Comparison of ENCODE assay signal across 28 cellular contexts in the genomic region with DNA sequence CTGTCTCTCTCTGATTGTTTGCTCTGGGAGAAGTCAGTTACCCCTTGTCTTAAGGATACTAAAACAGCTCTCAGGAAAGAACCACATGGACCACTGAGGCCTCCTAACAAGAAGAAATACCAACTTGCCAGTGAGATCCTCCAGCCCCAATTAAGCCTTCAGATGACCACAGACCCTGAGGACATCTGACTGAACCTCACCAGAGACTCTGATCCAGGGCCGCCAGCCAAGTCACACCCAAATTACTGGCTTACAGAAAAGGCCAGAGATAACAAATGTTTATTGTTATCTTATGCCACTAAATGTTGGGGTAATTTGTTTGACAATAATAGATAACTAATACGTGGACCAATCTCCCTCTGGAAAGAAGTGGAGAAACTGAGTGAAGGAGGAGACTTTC.
"Had no signal": no experiment of that assay in that cellular context is flagged by ENCODE, and none has a peak within 500 bp of the region (broad histone marks: within the 10 kb centered on the region; RNA-seq: fewer than 3 reads in every experiment).

No MANE protein-coding gene starts in this region.

- H3K27me3 Mint-ChIP-seq: progenitor cell of endocrine pancreas; stimulated activated memory B cell treated with anti-CD40 and anti-IgM and Interleukin-4, amounts not matched to agents 10 μg/mL and 1 μg/mL and 100 μg/mL, for 72 hours; type B pancreatic cell had no signal

- H3K36me3 Mint-ChIP-seq: natural killer cell had no signal

- H3K9me3 Mint-ChIP-seq: type B pancreatic cell had no signal

- DNase-seq: naive thymus-derived CD4-positive, alpha-beta T cell; natural killer cell; nucleus accumbens; pancreas; psoas muscle; right cardiac atrium; right lobe of liver; sigmoid colon; spleen; stimulated activated CD4-positive, alpha-beta T cell treated with anti-CD3 and anti-CD28 coated beads, Interleukin-12 subunit alpha, Interleukin-12 subunit beta, amount 100 ng/mL, for 4 hours; stimulated activated CD4-positive, alpha-beta T cell treated with anti-CD3 and anti-CD28 coated beads, Interleukin-1b, Interleukin-23, amount 100 ng/mL, for 48 hours; stimulated activated CD4-positive, alpha-beta T cell treated with anti-CD3 and anti-CD28 coated beads, Interleukin-4, amount 100 ng/mL, for 1 hour; stimulated activated CD4-positive, alpha-beta T cell treated with anti-CD3 and anti-CD28 coated beads, Interleukin-4, amount 100 ng/mL, for 4 hours; stimulated activated CD8-positive, alpha-beta memory T cell treated with anti-CD3 and anti-CD28 coated beads, Interleukin-4, amount 100 ng/mL, for 48 hours; stimulated activated naive CD4-positive, alpha-beta T cell; stimulated activated naive CD8-positive, alpha-beta T cell treated with anti-CD3 and anti-CD28 coated beads, Interleukin-15, amount 100 ng/mL, for 72 hours; stimulated activated naive CD8-positive, alpha-beta T cell treated with anti-CD3 and anti-CD28 coated beads, Interleukin-15, Interleukin-2, amounts not matched to agents 100 U/mL and 50 U/mL, for 24 hours; substantia nigra; testis; tibial artery; transverse colon; upper lobe of right lung; uterus had no signal

- H3K27ac Mint-ChIP-seq: naive thymus-derived CD4-positive, alpha-beta T cell; natural killer cell; nephron; progenitor cell of endocrine pancreas; stimulated activated memory B cell treated with anti-CD40 and anti-IgM and Interleukin-4, amounts not matched to agents 10 μg/mL and 1 μg/mL and 100 μg/mL, for 72 hours; stimulated activated naive CD8-positive, alpha-beta T cell treated with anti-CD3 and anti-CD28 coated beads, Interleukin-15, amount 100 ng/mL, for 72 hours; type B pancreatic cell had no signal

- H3K4me1 Mint-ChIP-seq: nephron; neural crest cell; stimulated activated memory B cell treated with anti-CD40 and anti-IgM and Interleukin-4, amounts not matched to agents 10 μg/mL and 1 μg/mL and 100 μg/mL, for 72 hours; stimulated activated naive CD8-positive, alpha-beta T cell treated with anti-CD3 and anti-CD28 coated beads, Interleukin-15, amount 100 ng/mL, for 72 hours had no signal

- H3K4me3 Mint-ChIP-seq: naive thymus-derived CD4-positive, alpha-beta T cell; natural killer cell; nephron; neural crest cell; stimulated activated memory B cell treated with anti-CD40 and anti-IgM and Interleukin-4, amounts not matched to agents 10 μg/mL and 1 μg/mL and 100 μg/mL, for 72 hours; stimulated activated naive CD8-positive, alpha-beta T cell treated with anti-CD3 and anti-CD28 coated beads, Interleukin-15, amount 100 ng/mL, for 72 hours; type B pancreatic cell had no signal
